ENCODE assay signal across 19 cellular contexts in genomic region chr12:80925237-80925636, GRCh38. TPM values are rescaled to one million over a fixed set of nuclear protein-coding genes. Genes with fewer than 3 reads are reported as not detected.
"Had no signal": no experiment of that assay in that cellular context is flagged by ENCODE, and none has a peak within 500 bp of the region (broad histone marks: within the 10 kb centered on the region; RNA-seq: fewer than 3 reads in every experiment).

No MANE protein-coding gene starts in this region.

- H3K27ac ChIP-seq: body of pancreas, colonic mucosa, pancreas, thoracic aorta had no signal

- H3K4me1 ChIP-seq: body of pancreas, colonic mucosa, pancreas had no signal

- DNase-seq: activated CD4-positive, alpha-beta memory T cell treated with anti-CD3 and anti-CD28 coated beads, Interleukin-2, amount 10 ng/mL, durations not matched to agents 7 days and 5 days; activated CD4-positive, alpha-beta T cell treated with anti-CD3 and anti-CD28 coated beads for 4 hours; activated effector memory CD4-positive, alpha-beta T cell treated with anti-CD3 and anti-CD28 coated beads, Interleukin-2, amount 50 U/mL, for 16 hours; activated T-cell treated with anti-CD3 and anti-CD28 coated beads, Interleukin-2, amount 50 U/mL, for 4 hours; amniotic stem cell; body of pancreas; central memory CD4-positive, alpha-beta T cell; colonic mucosa; foreskin fibroblast; glutamatergic neuron; immature natural killer cell; pancreas; stimulated activated CD4-positive, alpha-beta T cell treated with anti-CD3 and anti-CD28 coated beads, Interleukin-1b, Interleukin-23, amount 100 ng/mL, for 48 hours had no signal

- H3K27me3 Mint-ChIP-seq: activated CD4-positive, alpha-beta memory T cell treated with anti-CD3 and anti-CD28 coated beads, Interleukin-2, amount 10 ng/mL, durations not matched to agents 7 days and 5 days had no signal

- ATAC-seq: activated naive CD4-positive, alpha-beta T cell treated with anti-CD3 and anti-CD28 coated beads, Interleukin-2, amount 50 U/mL, for 72 hours; activated T-cell treated with anti-CD3 and anti-CD28 coated beads, Interleukin-2, amount 50 U/mL, for 4 hours; body of pancreas; esophagus mucosa; pancreas; stimulated activated effector memory CD8-positive, alpha-beta T cell treated with anti-CD3 and anti-CD28 coated beads, Interleukin-12 subunit alpha, Interleukin-12 subunit beta, amount 100 ng/mL, for 72 hours had no signal

- H3K36me3 Mint-ChIP-seq: immature natural killer cell; stimulated activated effector memory CD8-positive, alpha-beta T cell treated with anti-CD3 and anti-CD28 coated beads, Interleukin-12 subunit alpha, Interleukin-12 subunit beta, amount 100 ng/mL, for 72 hours had no signal

- H3K27me3 ChIP-seq: body of pancreas, colonic mucosa, pancreas had no signal

- H3K9me3 Mint-ChIP-seq: activated CD4-positive, alpha-beta memory T cell treated with anti-CD3 and anti-CD28 coated beads, Interleukin-2, amount 10 ng/mL, durations not matched to agents 7 days and 5 days; activated T-cell treated with anti-CD3 and anti-CD28 coated beads, Interleukin-2, amount 50 U/mL, for 4 hours; neural crest cell had no signal

- H3K27ac Mint-ChIP-seq: activated CD4-positive, alpha-beta memory T cell treated with anti-CD3 and anti-CD28 coated beads, Interleukin-2, amount 10 ng/mL, durations not matched to agents 7 days and 5 days; activated naive CD4-positive, alpha-beta T cell treated with anti-CD3 and anti-CD28 coated beads, Interleukin-2, amount 50 U/mL, for 72 hours; immature natural killer cell; stimulated activated effector memory CD8-positive, alpha-beta T cell treated with anti-CD3 and anti-CD28 coated beads, Interleukin-12 subunit alpha, Interleukin-12 subunit beta, amount 100 ng/mL, for 72 hours; T-helper 1 cell treated with Interleukin-12 subunit alpha and Interleukin-12 subunit beta and Interleukin-4 antibody, amounts not matched to agents 30 μg/mL and 1 μg/mL, for 36 hours had no signal

- H3K4me3 Mint-ChIP-seq: activated CD4-positive, alpha-beta memory T cell treated with anti-CD3 and anti-CD28 coated beads, Interleukin-2, amount 10 ng/mL, durations not matched to agents 7 days and 5 days; activated T-cell treated with anti-CD3 and anti-CD28 coated beads, Interleukin-2, amount 50 U/mL, for 4 hours; immature natural killer cell; neural crest cell; stimulated activated effector memory CD8-positive, alpha-beta T cell treated with anti-CD3 and anti-CD28 coated beads, Interleukin-12 subunit alpha, Interleukin-12 subunit beta, amount 100 ng/mL, for 72 hours; T-helper 1 cell treated with Interleukin-12 subunit alpha and Interleukin-12 subunit beta and Interleukin-4 antibody, amounts not matched to agents 30 μg/mL and 1 μg/mL, for 36 hours had no signal

- H3K36me3 ChIP-seq: colonic mucosa, pancreas, thoracic aorta had no signal

- H3K4me1 Mint-ChIP-seq: activated CD4-positive, alpha-beta memory T cell treated with anti-CD3 and anti-CD28 coated beads, Interleukin-2, amount 10 ng/mL, durations not matched to agents 7 days and 5 days; immature natural killer cell; neural crest cell; stimulated activated effector memory CD8-positive, alpha-beta T cell treated with anti-CD3 and anti-CD28 coated beads, Interleukin-12 subunit alpha, Interleukin-12 subunit beta, amount 100 ng/mL, for 72 hours had no signal

- H3K4me3 ChIP-seq: body of pancreas, colonic mucosa, pancreas, thoracic aorta had no signal

- H3K9me3 ChIP-seq: body of pancreas, colonic mucosa, pancreas, thoracic aorta had no signal

RNA-seq across cellular contexts. Expression of gene LIN7A, which starts 12.5 kb away (rescaled TPM):
- total RNA-seq: activated CD4-positive, alpha-beta memory T cell treated with anti-CD3 and anti-CD28 coated beads, Interleukin-2, amount 10 ng/mL, durations not matched to agents 7 days and 5 days; activated naive CD4-positive, alpha-beta T cell treated with anti-CD3 and anti-CD28 coated beads, Interleukin-2, amount 50 U/mL, for 72 hours had no signal
